Comparison of ENCODE assay signal across 11 cellular contexts in genomic region chr7:98754041-98754479, GRCh38.
A peak's percentile ranks its signal among the peaks of the same experiment; 100 is the strongest.
DNase-seq lines count a peak whose midpoint lies in the region; ATAC-seq and TF ChIP-seq lines count a peak whose summit lies in the region.
"Had no signal": no experiment of that assay in that cellular context is flagged by ENCODE, and none has a peak within 500 bp of the region (broad histone marks: within the 10 kb centered on the region; RNA-seq: fewer than 3 reads in every experiment).

No MANE protein-coding gene starts in this region.

- H3K36me3 ChIP-seq in HUES48 (ENCODE audit: control insufficient read depth, insufficient read depth, low read length) (no peaks in the 10 kb centered on the region), OCI-LY7 (ENCODE audit: insufficient read depth, low read length) (no peaks in the 10 kb centered on the region), MM.1S (replicated peaks; ENCODE audit: insufficient read depth, low read length) (no peaks in the 10 kb centered on the region)
- H3K36me3 ChIP-seq: ascending aorta had no signal

- H2AFZ ChIP-seq in OCI-LY7 (ENCODE audit: low read length) (no peak overlapping the region), MM.1S (ENCODE audit: low read length) (no peak overlapping the region)

- H4K20me1 ChIP-seq in OCI-LY7 (ENCODE audit: insufficient read depth, low read length) (no peaks in the 10 kb centered on the region; the same call in 1 of the 2 replicates), MM.1S (ENCODE audit: insufficient read depth, low read length) (no peaks in the 10 kb centered on the region)

- H3K4me2 ChIP-seq in OCI-LY7 (ENCODE audit: low read length), result no peak overlapping the region
- H3K4me2 ChIP-seq in MM.1S (ENCODE audit: low read depth, low read length), result no peak overlapping the region

- TF ChIP-seq CTCF in OCI-LY7 (conservative IDR thresholded peaks at IDR 0.05; ENCODE audit: low read length) (no peak), MM.1S (IDR thresholded peaks at IDR 0.05; ENCODE audit: low read length) (no peak)

- H3K79me2 ChIP-seq in OCI-LY7 (ENCODE audit: insufficient read depth, low read depth, low read length), result no peaks in the 10 kb centered on the region
- H3K79me2 ChIP-seq in MM.1S (ENCODE audit: low read length), result no peaks in the 10 kb centered on the region

- H3K27ac ChIP-seq in HUES48 (ENCODE audit: low read depth, low read length) (peak overlapping the region; percentile 12), OCI-LY7 (ENCODE audit: low read depth, low read length, poor library complexity, severe bottlenecking) (no peak overlapping the region), MM.1S (ENCODE audit: low read length) (no peak overlapping the region)

- H3K9me3 ChIP-seq in HUES48 (ENCODE audit: control insufficient read depth, insufficient read depth, low read length) (no peaks in the 10 kb centered on the region), OCI-LY7 (ENCODE audit: low read length) (0 out of 2 replicates have a peak, but pooled peaks cover 4% of the 10 kb centered on the region), MM.1S (replicated peaks; ENCODE audit: insufficient read depth, low read length) (no peaks in the 10 kb centered on the region)
- H3K9me3 ChIP-seq: ascending aorta had no signal

- H3K4me3 ChIP-seq in HUES48 (ENCODE audit: low read depth, low read length), result no peak overlapping the region
- H3K4me3 ChIP-seq in OCI-LY7 (ENCODE audit: low read depth, low read length, poor library complexity, severe bottlenecking), result no peak overlapping the region
- no peak overlapping the region for H3K4me3 ChIP-seq in MM.1S (ENCODE audit: low read length)
- H3K4me3 ChIP-seq: ascending aorta had no signal

- DNase-seq in D341Med (ENCODE audit: low spot score) (peak; percentile 63), OCI-LY7 (ENCODE audit: low spot score) (peak; percentile 53), iPS-NIHi11 (ENCODE audit: low spot score) (peak; percentile 82), MM.1S (no peak), germinal center (ENCODE audit: low spot score) (no peak)
- DNase-seq: left cardiac atrium; stimulated activated CD4-positive, alpha-beta T cell treated with anti-CD3 and anti-CD28 coated beads, Interleukin-2, amount 100 ng/mL, for 24 hours had no signal

- H3K9me2 ChIP-seq in OCI-LY7 (ENCODE audit: insufficient read depth, low read length), result no peaks in the 10 kb centered on the region
- no peaks in the 10 kb centered on the region for H3K9me2 ChIP-seq in MM.1S (replicated peaks; ENCODE audit: insufficient read depth, low read length)

- no peaks in the 10 kb centered on the region for H3K4me1 ChIP-seq in HUES48 (ENCODE audit: control insufficient read depth, insufficient read depth, low read length)
- H3K4me1 ChIP-seq in OCI-LY7 (ENCODE audit: insufficient read depth, low read length, poor library complexity, severe bottlenecking), result peaks cover 5% of the 10 kb centered on the region
- H3K4me1 ChIP-seq in MM.1S (ENCODE audit: low read length), result no peaks in the 10 kb centered on the region

- POLR2A ChIA-PET in OCI-LY7 (lab: Charles Lee), result interaction anchor here (0.6 kb wide), 1 partner anchor 26 kb away, joined by 5 read pairs; no protein-coding TSS in a partner anchor

- no TSS peak for BruUV-seq in OCI-LY7 (replicated peaks; lab: Mats Ljungman, UMichigan)

- CTCF ChIA-PET in OCI-LY7 (lab: Charles Lee; ENCODE audit: unreplicated experiment), result no interaction called here

- H3F3A ChIP-seq in MM.1S (ENCODE audit: insufficient read depth, low read length), result no peaks in the 10 kb centered on the region

- no peaks in the 10 kb centered on the region for H3K27me3 ChIP-seq in HUES48 (ENCODE audit: control insufficient read depth, insufficient read depth, low read length)
- H3K27me3 ChIP-seq in MM.1S (replicated peaks; ENCODE audit: insufficient read depth, low read length), result no peaks in the 10 kb centered on the region
- H3K27me3 ChIP-seq: ascending aorta had no signal

- ATAC-seq in HG02763 (IDR thresholded peaks at IDR 0.05; ENCODE audit: unreplicated experiment) (no peak), HG02981 (IDR thresholded peaks at IDR 0.05; ENCODE audit: unreplicated experiment) (no peak)
- ATAC-seq: left cardiac atrium had no signal

- intact Hi-C loops in OCI-LY7 (cut with micrococcal nuclease; ENCODE audit: unreplicated experiment), result no loop called here

- H3K9ac ChIP-seq in HUES48 (ENCODE audit: low read depth, low read length), result no peak overlapping the region
- H3K9ac ChIP-seq in MM.1S (ENCODE audit: low read length), result no peak overlapping the region

Comparison
In these comparisons a context has a peak if more than half of its experiments do, and no peak if none do; other contexts are left out.
1. DNase-seq: peak in D341Med (single experiment), OCI-LY7 (single experiment) and iPS-NIHi11 (single experiment); none in MM.1S (single experiment) and germinal center (single experiment).